ENCODE assay signal across 1 cellular context in the genomic region with DNA sequence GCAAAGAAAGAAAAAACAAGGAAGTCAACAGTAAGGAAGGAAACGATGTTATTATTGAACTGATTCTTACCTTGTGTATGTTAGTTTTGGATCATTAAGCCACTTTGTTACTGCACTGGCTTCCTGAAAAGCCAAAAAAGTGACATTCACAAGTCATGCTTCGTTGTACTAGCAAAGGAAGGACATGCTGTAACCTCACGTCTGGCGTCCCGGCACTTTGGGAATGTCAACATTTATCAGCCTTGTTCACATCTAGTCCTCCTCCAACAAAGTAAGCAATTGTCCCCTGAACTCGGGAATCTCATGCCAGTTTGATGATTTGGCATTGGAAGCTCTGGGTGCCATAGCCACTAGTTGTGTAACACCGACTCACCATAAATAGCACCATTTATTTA.
TF ChIP-seq lines count a peak whose summit lies in the region.

No MANE protein-coding gene starts in this region.

TF ChIP-seq in GM12878, 131 proteins besides CTCF, POLR2A, EP300 and RAD21:
- TF ChIP-seq EGR1 (IDR thresholded peaks at IDR 0.05; ENCODE audit: borderline replicate concordance in 1 of 2, low read depth in 2 of 2, low read length in 2 of 2) (no peak), RELB (IDR thresholded peaks at IDR 0.05; ENCODE audit: low read depth) (no peak), SREBF2 (IDR thresholded peaks at IDR 0.05; ENCODE audit: low read length) (no peak), EED (IDR thresholded peaks at IDR 0.05; ENCODE audit: low read depth) (no peak), MLLT1 (IDR thresholded peaks at IDR 0.05) (no peak; the same call in 1 of the 2 replicates), WRNIP1 (IDR thresholded peaks at IDR 0.05; ENCODE audit: borderline replicate concordance, low read depth, low read length) (no peak), IKZF2 (IDR thresholded peaks at IDR 0.05) (no peak), CBX5 (IDR thresholded peaks at IDR 0.05; ENCODE audit: low read depth) (no peak), SREBF1 (IDR thresholded peaks at IDR 0.05; ENCODE audit: low read length) (no peak), FOXK2 (IDR thresholded peaks at IDR 0.05) (no peak), SMC3 (IDR thresholded peaks at IDR 0.05; ENCODE audit: borderline replicate concordance, low read length) (no peak), TCF3 (IDR thresholded peaks at IDR 0.05; ENCODE audit: borderline replicate concordance, insufficient read depth, low read depth, low read length) (no peak)
- TF ChIP-seq, protein P1, sequence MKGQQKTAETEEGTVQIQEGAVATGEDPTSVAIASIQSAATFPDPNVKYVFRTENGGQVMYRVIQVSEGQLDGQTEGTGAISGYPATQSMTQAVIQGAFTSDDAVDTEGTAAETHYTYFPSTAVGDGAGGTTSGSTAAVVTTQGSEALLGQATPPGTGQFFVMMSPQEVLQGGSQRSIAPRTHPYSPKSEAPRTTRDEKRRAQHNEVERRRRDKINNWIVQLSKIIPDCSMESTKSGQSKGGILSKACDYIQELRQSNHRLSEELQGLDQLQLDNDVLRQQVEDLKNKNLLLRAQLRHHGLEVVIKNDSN (IDR thresholded peaks at IDR 0.05; ENCODE audit: borderline replicate concordance, extremely low read length, insufficient read depth, low read depth, low read length) = no peak
- TF ChIP-seq, protein P2, sequence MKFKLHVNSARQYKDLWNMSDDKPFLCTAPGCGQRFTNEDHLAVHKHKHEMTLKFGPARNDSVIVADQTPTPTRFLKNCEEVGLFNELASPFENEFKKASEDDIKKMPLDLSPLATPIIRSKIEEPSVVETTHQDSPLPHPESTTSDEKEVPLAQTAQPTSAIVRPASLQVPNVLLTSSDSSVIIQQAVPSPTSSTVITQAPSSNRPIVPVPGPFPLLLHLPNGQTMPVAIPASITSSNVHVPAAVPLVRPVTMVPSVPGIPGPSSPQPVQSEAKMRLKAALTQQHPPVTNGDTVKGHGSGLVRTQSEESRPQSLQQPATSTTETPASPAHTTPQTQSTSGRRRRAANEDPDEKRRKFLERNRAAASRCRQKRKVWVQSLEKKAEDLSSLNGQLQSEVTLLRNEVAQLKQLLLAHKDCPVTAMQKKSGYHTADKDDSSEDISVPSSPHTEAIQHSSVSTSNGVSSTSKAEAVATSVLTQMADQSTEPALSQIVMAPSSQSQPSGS (IDR thresholded peaks at IDR 0.05; ENCODE audit: low read length) = no peak
